Comparison of ENCODE assay signal across 24 cellular contexts in genomic region chr3:49453621-49454315, GRCh38.
"Had no signal": no experiment of that assay in that cellular context is flagged by ENCODE, and none has a peak within 500 bp of the region (broad histone marks: within the 10 kb centered on the region; RNA-seq: fewer than 3 reads in every experiment).

No MANE protein-coding gene starts in this region.

- H3K27ac ChIP-seq: esophagus muscularis mucosa, foreskin keratinocyte, gastroesophageal sphincter, left lung, neutrophil, suprapubic skin, transverse colon, upper lobe of right lung, uterus had no signal

- H3K36me3 Mint-ChIP-seq: naive thymus-derived CD8-positive, alpha-beta T cell had no signal

- H3K27me3 ChIP-seq: esophagus muscularis mucosa, foreskin keratinocyte, gastroesophageal sphincter, heart right ventricle, left lung, neutrophil, pancreas, suprapubic skin, transverse colon, upper lobe of right lung, uterus had no signal

- H3K4me1 ChIP-seq: foreskin keratinocyte, uterus had no signal

- H3K36me3 ChIP-seq: esophagus muscularis mucosa, gastroesophageal sphincter, heart right ventricle, left lung, lower lobe of right lung, neutrophil, pancreas, suprapubic skin, transverse colon, upper lobe of right lung, uterus had no signal

- H3K27ac Mint-ChIP-seq: stimulated activated naive CD8-positive, alpha-beta T cell treated with anti-CD3 and anti-CD28 coated beads, Interleukin-15, amount 100 ng/mL, for 72 hours had no signal

- H3K27me3 Mint-ChIP-seq: naive thymus-derived CD8-positive, alpha-beta T cell; stimulated activated naive CD8-positive, alpha-beta T cell treated with anti-CD3 and anti-CD28 coated beads, Interleukin-15, amount 100 ng/mL, for 72 hours had no signal

- ATAC-seq: foreskin keratinocyte; gastroesophageal sphincter; naive thymus-derived CD8-positive, alpha-beta T cell had no signal

- DNase-seq: effector memory CD4-positive, alpha-beta T cell; heart right ventricle; hippocampal formation; left lung; lower lobe of right lung; naive thymus-derived CD8-positive, alpha-beta T cell; stimulated activated CD4-positive, alpha-beta T cell treated with anti-CD3 and anti-CD28 coated beads, Interleukin-12 subunit alpha, Interleukin-12 subunit beta, amount 100 ng/mL, for 4 hours; stimulated activated CD4-positive, alpha-beta T cell treated with anti-CD3 and anti-CD28 coated beads, Interleukin-1b, Interleukin-23, amount 100 ng/mL, for 48 hours; stimulated activated CD4-positive, alpha-beta T cell treated with anti-CD3 and anti-CD28 coated beads, Interleukin-4, amount 100 ng/mL, for 1 hour; stimulated activated CD8-positive, alpha-beta memory T cell treated with anti-CD3 and anti-CD28 coated beads, Interleukin-4, amount 100 ng/mL, for 48 hours; stimulated activated naive CD4-positive, alpha-beta T cell; stimulated activated naive CD8-positive, alpha-beta T cell treated with anti-CD3 and anti-CD28 coated beads, Interleukin-15, amount 100 ng/mL, for 72 hours; transverse colon; upper lobe of right lung; uterus had no signal

- H3K9me3 ChIP-seq: esophagus muscularis mucosa, gastroesophageal sphincter, heart right ventricle, left lung, lower lobe of right lung, neutrophil, pancreas, suprapubic skin, transverse colon, upper lobe of right lung, uterus had no signal

- H3K4me3 ChIP-seq: coronary artery, esophagus muscularis mucosa, gastroesophageal sphincter, heart right ventricle, left lung, lower lobe of right lung, pancreas, smooth muscle cell, suprapubic skin, transverse colon, upper lobe of right lung, uterus had no signal

- H3K4me3 Mint-ChIP-seq: naive thymus-derived CD8-positive, alpha-beta T cell; neural crest cell; stimulated activated naive CD8-positive, alpha-beta T cell treated with anti-CD3 and anti-CD28 coated beads, Interleukin-15, amount 100 ng/mL, for 72 hours had no signal

- H3K9me3 Mint-ChIP-seq: naive thymus-derived CD8-positive, alpha-beta T cell; neural crest cell; stimulated activated naive CD8-positive, alpha-beta T cell treated with anti-CD3 and anti-CD28 coated beads, Interleukin-15, amount 100 ng/mL, for 72 hours had no signal
